Comparison of ENCODE assay signal across 8 cellular contexts in the genomic region with DNA sequence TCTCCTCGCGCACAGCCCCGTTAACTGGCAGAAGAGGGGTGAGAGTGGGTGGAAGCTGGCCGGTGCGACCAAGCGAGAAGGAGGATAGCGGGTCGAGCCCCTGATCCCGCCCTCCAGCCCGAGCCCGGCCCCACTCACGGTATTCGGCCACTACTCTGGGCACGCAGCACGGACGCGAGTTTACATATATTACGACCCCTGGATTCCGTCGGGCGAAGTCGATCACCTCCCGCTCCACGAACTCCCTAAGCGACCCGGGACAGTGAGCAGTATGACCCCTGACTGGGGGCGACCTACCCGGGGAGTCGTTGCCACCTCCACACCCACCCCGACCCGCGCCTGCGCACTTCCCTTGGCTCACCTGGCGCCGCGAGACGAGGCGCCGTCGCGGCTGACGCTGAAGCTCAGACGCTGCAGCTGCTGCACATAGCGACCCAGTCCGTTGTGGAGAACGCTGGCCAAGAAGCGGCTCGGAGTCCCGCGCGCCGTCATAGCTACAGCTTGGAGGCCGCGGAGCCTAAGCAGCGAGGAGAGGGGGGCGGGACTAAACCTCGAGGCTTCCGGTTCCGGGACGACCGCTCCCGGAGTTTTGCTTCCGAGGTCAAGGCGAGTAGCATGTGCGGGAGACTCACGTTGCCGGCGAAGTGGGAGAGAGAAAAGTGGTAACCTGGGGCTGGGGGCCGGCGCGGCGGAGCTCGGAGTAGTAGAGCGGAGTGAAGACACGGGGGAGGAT. TPM values are rescaled to one million over a fixed set of nuclear protein-coding genes. Genes with fewer than 3 reads are reported as not detected.
DNase-seq lines count a peak whose midpoint lies in the region; ATAC-seq, FAIRE-seq and TF ChIP-seq lines count a peak whose summit lies in the region.

A gene (minus strand): TSS at position 546 of the 733 bp plus-strand sequence. CDS start 54 bp downstream, at position 492.
A gene (plus strand): TSS at position 592 of the 733 bp plus-strand sequence. CDS start 668 bp downstream, outside the sequence.

- intact Hi-C loops in T-helper 2 cell treated with Interferon-gamma antibody and Interleukin-4, amounts not matched to agents 100 ng/mL and 5 ng/mL, for 36 hours (cut with micrococcal nuclease), result loop anchor here (1.0 to 2.0 kb wide), 3 partner anchors 16 to 452 kb away; a partner anchor contains a TSS
- intact Hi-C loops in psoas muscle (cut with DNase I), result no loop called here

- ATAC-seq in HG02588 (IDR thresholded peaks at IDR 0.05; ENCODE audit: unreplicated experiment) (peak; percentile 74), psoas muscle (peak; percentile 90 to 98 (median 92))

- TF ChIP-seq CTCF in right atrium auricular region (IDR thresholded peaks at IDR 0.05) (no peak), psoas muscle (IDR thresholded peaks at IDR 0.05) (no peak)

- peaks cover 37% of the 10 kb centered on the region for H3K36me3 ChIP-seq in right atrium auricular region
- H3K36me3 ChIP-seq in psoas muscle (ENCODE audit: insufficient read depth in 1 of 2, low read depth in 1 of 2), result peaks cover 0 to 75% of the 10 kb centered on the region in 2 donors

- TF ChIP-seq POLR2A in GM12891 (IDR thresholded peaks at IDR 0.05; ENCODE audit: low read depth, low read length), result peak; percentile 65; the same call in 1 of the 2 replicates

- DNase-seq in GM12891 (ENCODE audit: insufficient read length, low spot score) (peak; percentile 96), NCI-H1105 treated with DMSO at 0.1 percent for 48 hours (lab: John Stamatoyannopoulos, UW) (peak; percentile 34), right atrium auricular region (ENCODE audit: low spot score) (peak; percentile 82), psoas muscle (peak; percentile 85 to 93), urothelium cell line (ENCODE audit: low spot score) (peak; percentile 91)

- H3K4me3 ChIP-seq in right atrium auricular region (peak within 1 kb of the TSS; percentile 91 to 94), psoas muscle (peak within 1 kb of the TSS; percentile 76)

- no peaks in the 10 kb centered on the region for H3K9me3 ChIP-seq in right atrium auricular region
- no peaks in the 10 kb centered on the region for H3K9me3 ChIP-seq in psoas muscle

- 0 to 1% (median 1%) methylated on average over 72 to 75 of the region's 75 CpGs for WGBS in psoas muscle, 3 donors

- H3K27me3 ChIP-seq in right atrium auricular region (no peaks in the 10 kb centered on the region), psoas muscle (ENCODE audit: insufficient read depth in 3 of 3, low read length in 2 of 3) (no peaks in the 10 kb centered on the region)

- FAIRE-seq in GM12891 (lab: Jason Lieb, UNC) (peak; percentile 95), urothelium cell line (lab: Jason Lieb, UNC) (peak; percentile 79)

- H3K4me1 ChIP-seq in right atrium auricular region (peaks cover 0 to 22% of the 10 kb centered on the region in 2 donors), psoas muscle (peaks cover 31% of the 10 kb centered on the region)

- H3K27ac ChIP-seq in angular gyrus (ENCODE audit: low read depth, low read length) (peak within 1 kb of the TSS; percentile 75), right atrium auricular region (peak within 1 kb of the TSS; percentile 82 to 83), psoas muscle (peak within 1 kb of the TSS; percentile 80)

TF ChIP-seq in GM12891, 5 proteins besides CTCF, POLR2A, EP300 and RAD21:
- TF ChIP-seq POLR2AphosphoS5 (IDR thresholded peaks at IDR 0.05; ENCODE audit: low read depth, low read length) (peak; percentile 81), POU2F2 (IDR thresholded peaks at IDR 0.05; ENCODE audit: low read depth, low read length) (no peak), TAF1 (IDR thresholded peaks at IDR 0.05; ENCODE audit: low read depth, low read length) (no peak; the same call in 1 of the 2 replicates), PAX5 (IDR thresholded peaks at IDR 0.05; ENCODE audit: insufficient read depth, low read length, severe bottlenecking) (no peak), SPI1 (IDR thresholded peaks at IDR 0.05; ENCODE audit: low read depth, low read length) (no peak)
TF ChIP-seq in GM12891: peak in this region for 1.

RNA-seq across cellular contexts. Expression of the first gene that starts in this region (rescaled TPM):
- 57.3 TPM for polyA plus RNA-seq in GM12891 (2012; ENCODE audit: low read depth, missing spikeins)
- total RNA-seq in T-helper 2 cell treated with Interferon-gamma antibody and Interleukin-4, amounts not matched to agents 100 ng/mL and 5 ng/mL, for 36 hours, result 47.9 and 48.2 TPM in 2 replicates
- total RNA-seq in right atrium auricular region (10 to 100 TPM; 60.1 to 88.4 TPM), psoas muscle (10 to 100 TPM; 56.6 to 90.1 (median 72.6) TPM)
- polyA plus RNA-seq in psoas muscle, result 100 to 1,000 TPM; 106 to 159 (median 111) TPM

RNA-seq across cellular contexts. Expression of the second gene that starts in this region (rescaled TPM):
- 15.0 TPM for polyA plus RNA-seq in GM12891 (2012; ENCODE audit: low read depth, missing spikeins)
- 14.8 and 15.3 TPM in 2 replicates for total RNA-seq in T-helper 2 cell treated with Interferon-gamma antibody and Interleukin-4, amounts not matched to agents 100 ng/mL and 5 ng/mL, for 36 hours
- total RNA-seq in right atrium auricular region (1 to 10 TPM; 5.5 to 7.1 TPM), psoas muscle (10 to 100 TPM; 11.0 to 29.0 (median 19.5) TPM)
- polyA plus RNA-seq in psoas muscle, result 10 to 100 TPM; 14.7 to 23.8 (median 22.6) TPM

Comparison
In these comparisons a context has a peak if more than half of its experiments do, and no peak if none do; other contexts are left out.
1. Peak in every context shown above with its lines: DNase-seq, ATAC-seq, H3K4me3 ChIP-seq and H3K27ac ChIP-seq.
2. DNase-seq: peak in every context shown above with its lines; median percentile 96 in GM12891; 91 in urothelium cell line; 89 in psoas muscle; 82 in right atrium auricular region; 34 in NCI-H1105 treated with DMSO at 0.1 percent for 48 hours.